Comparison of ENCODE assay signal across 18 cellular contexts in genomic region chr19:2706251-2706650, GRCh38. TPM values are rescaled to one million over a fixed set of nuclear protein-coding genes. Genes with fewer than 3 reads are reported as not detected.
A peak's percentile ranks its signal among the peaks of the same experiment; 100 is the strongest.
DNase-seq lines count a peak whose midpoint lies in the region; ATAC-seq and TF ChIP-seq lines count a peak whose summit lies in the region.
"Had no signal": no experiment of that assay in that cellular context is flagged by ENCODE, and none has a peak within 500 bp of the region (broad histone marks: within the 10 kb centered on the region; RNA-seq: fewer than 3 reads in every experiment).

No MANE protein-coding gene starts in this region.

- H3K36me3 Mint-ChIP-seq in WTC11: no peaks in the 10 kb centered on the region
- peaks cover 7% of the 10 kb centered on the region for H3K36me3 Mint-ChIP-seq in stimulated activated memory B cell treated with anti-CD40 and anti-IgM and Interleukin-4, amounts not matched to agents 10 μg/mL and 1 μg/mL and 100 μg/mL, for 72 hours
- H3K36me3 Mint-ChIP-seq: CD4-positive, alpha-beta memory T cell had no signal

- intact Hi-C loops in Right ventricle myocardium inferior (cut with DNase I): no loop called here
- intact Hi-C loops in cardiac septum (cut with DNase I): no loop called here

- TF ChIP-seq CTCF in WTC11 (IDR thresholded peaks at IDR 0.05): no peak

- POLR2A ChIA-PET in WTC11 (lab: Charles Lee): no interaction called here

- H3K36me3 ChIP-seq in MG63: no peaks in the 10 kb centered on the region

- peaks cover 2% of the 10 kb centered on the region; the same call in 1 of the 2 replicates for H3K4me1 Mint-ChIP-seq in WTC11
- peaks cover 34% of the 10 kb centered on the region for H3K4me1 Mint-ChIP-seq in stimulated activated memory B cell treated with anti-CD40 and anti-IgM and Interleukin-4, amounts not matched to agents 10 μg/mL and 1 μg/mL and 100 μg/mL, for 72 hours
- H3K4me1 Mint-ChIP-seq: GM23338 had no signal

- H3K4me3 Mint-ChIP-seq in WTC11: no peak overlapping the region
- no peak overlapping the region for H3K4me3 Mint-ChIP-seq in stimulated activated memory B cell treated with anti-CD40 and anti-IgM and Interleukin-4, amounts not matched to agents 10 μg/mL and 1 μg/mL and 100 μg/mL, for 72 hours
- H3K4me3 Mint-ChIP-seq: CD4-positive, alpha-beta memory T cell; GM23338; HFFc6 had no signal

- H3K27me3 Mint-ChIP-seq in WTC11 (ENCODE audit: low read depth): peaks cover 19% of the 10 kb centered on the region
- H3K27me3 Mint-ChIP-seq in stimulated activated memory B cell treated with anti-CD40 and anti-IgM and Interleukin-4, amounts not matched to agents 10 μg/mL and 1 μg/mL and 100 μg/mL, for 72 hours: no peaks in the 10 kb centered on the region

- peak; percentile 42 for DNase-seq in Right ventricle myocardium inferior (ENCODE audit: missing footprints)
- no peak for DNase-seq in cardiac septum (ENCODE audit: low spot score)
- no peak for DNase-seq in WTC11 (ENCODE audit: low spot score)
- DNase-seq in NCI-H1417 treated with DMSO at 0.1 percent for 48 hours (lab: John Stamatoyannopoulos, UW): no peak
- no peak for DNase-seq in MG63
- DNase-seq: AML-193; C1 segment of cervical spinal cord; Calu3; CD4-positive, alpha-beta memory T cell; COR-L47; DMS53; DMS79 treated with DMSO at 0.1 percent for 48 hours; GF-D8; H9; HFFc6 had no signal

- no peaks in the 10 kb centered on the region for H3K9me3 ChIP-seq in MG63

- no peak overlapping the region for H3K4me3 ChIP-seq in MG63
- H3K4me3 ChIP-seq: GM23338 had no signal

- no peaks in the 10 kb centered on the region for H3K9me3 Mint-ChIP-seq in WTC11
- H3K9me3 Mint-ChIP-seq in stimulated activated memory B cell treated with anti-CD40 and anti-IgM and Interleukin-4, amounts not matched to agents 10 μg/mL and 1 μg/mL and 100 μg/mL, for 72 hours: peaks cover 2% of the 10 kb centered on the region
- H3K9me3 Mint-ChIP-seq: CD4-positive, alpha-beta memory T cell; GM23338; H9; HFFc6 had no signal

- ATAC-seq in Right ventricle myocardium inferior (no peak), WTC11 (no peak)
- ATAC-seq in stimulated activated memory B cell treated with anti-CD40 and anti-IgM and Interleukin-4, amounts not matched to agents 10 μg/mL and 1 μg/mL and 100 μg/mL, for 72 hours: no peak
- ATAC-seq: GM23338, HCT116 had no signal

- no peak overlapping the region for H3K27ac Mint-ChIP-seq in WTC11
- H3K27ac Mint-ChIP-seq in stimulated activated memory B cell treated with anti-CD40 and anti-IgM and Interleukin-4, amounts not matched to agents 10 μg/mL and 1 μg/mL and 100 μg/mL, for 72 hours: peak overlapping the region; percentile 4
- H3K27ac Mint-ChIP-seq: GM23338, H9, HFFc6 had no signal

- CTCF ChIA-PET in WTC11 (lab: Charles Lee): interaction anchor here (1.5 kb wide), 1 partner anchor 58 kb away, joined by 3 read pairs; no protein-coding TSS in a partner anchor

- no peaks in the 10 kb centered on the region; the same call in none of the 2 replicates for H3K27me3 ChIP-seq in MG63

TF ChIP-seq in WTC11, 78 proteins besides CTCF, POLR2A, EP300 and RAD21:
- TF ChIP-seq ZNF121 (CRISPR knock-in tag; IDR thresholded peaks at IDR 0.05): peak; percentile 8; the same call in 1 of the 2 replicates
- TF ChIP-seq TP53 (CRISPR knock-in tag; IDR thresholded peaks at IDR 0.05): no peak

RNA-seq across cellular contexts. Expression of gene GNG7, which starts 3.8 kb away (rescaled TPM):
- total RNA-seq in Right ventricle myocardium inferior (26.7 TPM), cardiac septum (30.9 TPM), WTC11 (2021) (9.6 to 14.3 TPM (median 13.2 TPM) in 3 replicates)
- 0.20 TPM in 1 of 2 replicates, not detected in the other for total RNA-seq in MG63 (2014; rRNA removed; shearing (Covaris generic); ENCODE audit: low replicate concordance)

RNA-seq across cellular contexts. Expression of gene DIRAS1, which starts 14.9 kb away (rescaled TPM):
- 200 TPM for total RNA-seq in Right ventricle myocardium inferior
- total RNA-seq in cardiac septum: 113 TPM
- 24.3 to 26.7 TPM (median 25.0 TPM) in 3 replicates for total RNA-seq in WTC11 (2021)
- 8.9 and 11.6 TPM in 2 replicates for total RNA-seq in MG63 (2014; rRNA removed; shearing (Covaris generic); ENCODE audit: low replicate concordance)
- total RNA-seq: CD4-positive, alpha-beta memory T cell had no signal

RNA-seq across cellular contexts. Expression of gene SLC39A3, which starts 33.6 kb away (rescaled TPM):
- total RNA-seq in Right ventricle myocardium inferior (24.5 TPM), cardiac septum (17.9 TPM), WTC11 (2021) (34.8 to 38.0 TPM (median 35.2 TPM) in 3 replicates)
- total RNA-seq in MG63 (2014; rRNA removed; shearing (Covaris generic); ENCODE audit: low replicate concordance): 36.4 and 42.7 TPM in 2 replicates
